22 cellular contexts compared by ENCODE assay signal in the genomic region with DNA sequence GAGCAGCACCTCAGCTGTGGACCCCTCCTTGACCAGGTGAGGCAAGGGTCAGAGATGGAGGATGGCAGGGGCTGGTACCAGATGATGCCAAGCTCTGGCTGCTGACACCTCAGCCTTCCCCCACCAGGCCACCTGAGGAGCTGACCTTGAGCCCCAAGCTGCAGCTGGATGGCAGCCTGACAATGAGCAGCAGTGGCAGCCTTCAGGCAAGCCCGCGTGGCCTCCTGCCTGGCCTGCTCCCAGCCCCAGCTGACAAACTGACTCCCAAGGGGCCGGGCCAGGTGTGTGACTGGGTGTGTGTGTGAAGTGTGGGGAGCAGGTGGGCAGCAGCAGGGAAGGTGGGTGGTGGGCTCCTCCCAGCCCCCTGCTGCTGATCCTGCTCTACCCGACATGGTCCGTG. TPM values are rescaled to one million over a fixed set of nuclear protein-coding genes. Genes with fewer than 3 reads are reported as not detected.
DNase-seq lines count a peak whose midpoint lies in the region; ATAC-seq, FAIRE-seq and TF ChIP-seq lines count a peak whose summit lies in the region.
"Had no signal": no experiment of that assay in that cellular context is flagged by ENCODE, and none has a peak within 500 bp of the region (broad histone marks: within the 10 kb centered on the region; RNA-seq: fewer than 3 reads in every experiment).

No MANE protein-coding gene starts in this region.

- no TSS peak for BruUV-seq in HepG2 (replicated peaks; lab: Mats Ljungman, UMichigan)

- intact Hi-C loops in HepG2 (cut with micrococcal nuclease; ENCODE audit: unreplicated experiment), result loop anchor here (5.0 kb wide), 1 partner anchor 162 kb away; no protein-coding TSS in a partner anchor
- intact Hi-C loops in right lobe of liver (cut with DNase I), result loop anchor here in 1 of 2 donors (5.0 kb wide), 1 partner anchor 47 kb away; no protein-coding TSS in a partner anchor
- intact Hi-C loops in gastrocnemius medialis (cut with DNase I; ENCODE audit: low total_unique reads), result loop anchor here (5.0 kb wide), 1 partner anchor 162 kb away; no protein-coding TSS in a partner anchor
- intact Hi-C loops in lower leg skin (cut with DNase I; ENCODE audit: low total_unique reads), result loop anchor here (5.0 kb wide), 1 partner anchor 47 kb away; no protein-coding TSS in a partner anchor

- H4K20me1 ChIP-seq in HepG2 (ENCODE audit: insufficient read depth, low read length), result peaks cover 6% of the 10 kb centered on the region

- POLR2A ChIA-PET in HepG2 (lab: Yijun Ruan, JAX), result no interaction called here

- H3K4me2 ChIP-seq in HepG2 (ENCODE audit: low read depth, low read length), result no peak overlapping the region
- H3K4me2 ChIP-seq: A549 had no signal

- TF ChIP-seq EP300 in HepG2 (IDR thresholded peaks at IDR 0.05; ENCODE audit: low read depth in 2 of 2, low read length in 2 of 2) (no peak), HepG2 (CRISPR knock-in tag; IDR thresholded peaks at IDR 0.05; ENCODE audit: borderline replicate concordance) (no peak)

- no peak overlapping the region for H2AFZ ChIP-seq in HepG2 (ENCODE audit: low read length)
- H2AFZ ChIP-seq: GM23248 had no signal

- TF ChIP-seq POLR2A in HepG2 (IDR thresholded peaks at IDR 0.05; ENCODE audit: insufficient read depth in 1 of 2, low read depth in 2 of 2, low read length in 2 of 2) (no peak), right lobe of liver (IDR thresholded peaks at IDR 0.05) (no peak), gastrocnemius medialis (IDR thresholded peaks at IDR 0.05) (no peak), lower leg skin (IDR thresholded peaks at IDR 0.05) (no peak)

- DNase-seq in NCI-H2171 treated with DMSO at 0.1 percent for 48 hours (lab: John Stamatoyannopoulos, UW), result peak; percentile 7
- DNase-seq in NCI-H2171 (lab: John Stamatoyannopoulos, UW), result no peak
- no peak for DNase-seq in HepG2 (ENCODE audit: low spot score)
- DNase-seq in right lobe of liver, result no peak
- DNase-seq in gastrocnemius medialis, result no peak
- DNase-seq in NCI-H748 treated with DMSO at 0.1 percent for 48 hours (lab: John Stamatoyannopoulos, UW), result no peak
- no peak for DNase-seq in lower leg skin (ENCODE audit: low spot score in 2 of 2)
- DNase-seq: AML-193; Calu3; CD4-positive, alpha-beta T cell; DMS79 treated with DMSO at 0.1 percent for 48 hours; GF-D8; GM23248; HCEC 1CT; HFFc6 had no signal

- H3K36me3 ChIP-seq in HepG2 (replicated peaks in 1 of 2; ENCODE audit: control insufficient read depth in 1 of 2, insufficient read depth in 2 of 2, low read length in 2 of 2) (peaks cover 65 to 99% of the 10 kb centered on the region in 2 experiments), right lobe of liver (peaks cover 3 to 63% (median 32%) of the 10 kb centered on the region in 4 donors), gastrocnemius medialis (peaks cover 2 to 67% of the 10 kb centered on the region in 2 donors)

- FAIRE-seq in HepG2 (lab: Jason Lieb, UNC), result no peak
- FAIRE-seq: A549, GM19239, HTR-8/SVneo had no signal

- in situ Hi-C loops in HepG2 (cut with HindIII; ENCODE audit: extremely low pct_ligation_motif_present, low pct_unique_long_range_greater_than_20kb), result loop anchor here (10.0 kb wide), 1 partner anchor 165 kb away; no protein-coding TSS in a partner anchor
- in situ Hi-C loops in gastrocnemius medialis (cut with MboI; ENCODE audit: low sequenced_read_pairs in 4 of 4), result loop anchor here in 1 of 4 donors (10.0 kb wide), 1 partner anchor 55 kb away; a partner anchor contains a TSS

- TF ChIP-seq CTCF in HepG2 (CRISPR knock-in tag; IDR thresholded peaks at IDR 0.05), result no peak
- no peak for TF ChIP-seq CTCF in right lobe of liver (IDR thresholded peaks at IDR 0.05)
- no peak for TF ChIP-seq CTCF in gastrocnemius medialis (IDR thresholded peaks at IDR 0.05 in 4 of 5, conservative IDR thresholded peaks at IDR 0.05 in 1 of 5)
- no peak for TF ChIP-seq CTCF in lower leg skin (IDR thresholded peaks at IDR 0.05)

- WGBS in HepG2 (ENCODE audit: low lambda C conversion rate), result 95% methylated on average over 4 of the region's 5 CpGs
- WGBS in right lobe of liver (ENCODE audit: insufficient coverage, low coverage, low lambda C conversion rate, missing lambda C conversion rate), result 80% methylated on average over 1 of the region's 5 CpGs
- 83 to 84% methylated on average over 5 of the region's 5 CpGs for WGBS in lower leg skin, 2 donors

- H3K27me3 ChIP-seq in HepG2 (ENCODE audit: control insufficient read depth in 1 of 2, insufficient read depth in 2 of 2, low read length in 2 of 2) (no peaks in the 10 kb centered on the region), right lobe of liver (no peaks in the 10 kb centered on the region), gastrocnemius medialis (no peaks in the 10 kb centered on the region)

- no peaks in the 10 kb centered on the region for H3K9me3 ChIP-seq in HepG2 (ENCODE audit: low read length)
- no peaks in the 10 kb centered on the region for H3K9me3 ChIP-seq in right lobe of liver
- no peaks in the 10 kb centered on the region for H3K9me3 ChIP-seq in gastrocnemius medialis
- H3K9me3 ChIP-seq: A549 had no signal

- H3K79me2 ChIP-seq in HepG2 (ENCODE audit: insufficient read depth, low read length), result peaks cover 13% of the 10 kb centered on the region

- H3K4me1 ChIP-seq in HepG2 (ENCODE audit: insufficient read depth, low read length) (peaks cover 32% of the 10 kb centered on the region), right lobe of liver (peaks cover 0 to 18% (median 4%) of the 10 kb centered on the region in 4 donors), gastrocnemius medialis (peaks cover 54 to 61% of the 10 kb centered on the region in 2 donors)

- no peak for ATAC-seq in HepG2
- ATAC-seq in right lobe of liver, result no peak
- no peak for ATAC-seq in gastrocnemius medialis
- ATAC-seq in HG03439 (IDR thresholded peaks at IDR 0.05; ENCODE audit: unreplicated experiment), result no peak
- ATAC-seq: A549 had no signal

- no peak overlapping the region for H3K9ac ChIP-seq in HepG2 (ENCODE audit: insufficient read depth, low read depth, low read length)
- H3K9ac ChIP-seq: GM23248 had no signal

- TF ChIP-seq RAD21 in HepG2 (CRISPR knock-in tag; IDR thresholded peaks at IDR 0.05), result no peak

- CTCF ChIA-PET in HepG2 (lab: Yijun Ruan, JAX; ENCODE audit: low intra/inter-chr PET ratio, low total read pairs), result no interaction called here

- no peak overlapping the region for H3K4me3 ChIP-seq in HepG2 (replicated peaks in 1 of 3; ENCODE audit: insufficient read depth in 1 of 3, low read depth in 2 of 3, low read length in 3 of 3)
- H3K4me3 ChIP-seq in right lobe of liver, result no peak overlapping the region
- H3K4me3 ChIP-seq in gastrocnemius medialis, result no peak overlapping the region
- H3K4me3 ChIP-seq in lower leg skin (ENCODE audit: low read depth, poor library complexity, severe bottlenecking), result no peak overlapping the region
- H3K4me3 ChIP-seq: A549, GM23248 had no signal

- H3K27ac ChIP-seq in HepG2 (ENCODE audit: extremely low read length, insufficient read depth, low read length), result no peak overlapping the region
- H3K27ac ChIP-seq in right lobe of liver, result no peak overlapping the region
- peak overlapping the region; percentile 87 to 95 (median 90) for H3K27ac ChIP-seq in gastrocnemius medialis
- H3K27ac ChIP-seq: 22Rv1, A549, C4-2B, GM23248 had no signal

RNA-seq across cellular contexts. Expression of a gene that starts 4.7 kb away (rescaled TPM):
- total RNA-seq in HepG2 (2016; rRNA removed; fragmentation: Illumina TruSeq; extraction: Trizol) (0.53 TPM in 1 of 2 replicates, not detected in the other), right lobe of liver (under 1 TPM in 1 of 6 experiments, not detected in 5; 0.84 TPM), gastrocnemius medialis (1 to 10 TPM in 2 of 4 donors, under 1 TPM in 1, not detected in 1; 0.87 to 2.8 (median 1.1) TPM), lower leg skin (1 to 10 TPM in 1 of 4 donors, under 1 TPM in 2, not detected in 1; 0.65 to 3.7 (median 0.80) TPM)
- not detected in 2 replicates for total RNA-seq in HepG2 (2016; cell fraction: cytosol; rRNA removed; fragmentation: Illumina TruSeq; extraction: Trizol; ENCODE audit: low read depth)
- total RNA-seq in HepG2 (2016; cell fraction: insoluble cytoplasmic fraction; rRNA removed; fragmentation: Illumina TruSeq; extraction: Trizol), result 0.24 TPM in 1 of 2 replicates, not detected in the other
- total RNA-seq in HepG2 (2016; cell fraction: membrane; rRNA removed; fragmentation: Illumina TruSeq; extraction: Trizol), result 0.38 TPM in 1 of 2 replicates, not detected in the other
- total RNA-seq in HepG2 (2016; cell fraction: nucleus; rRNA removed; fragmentation: Illumina TruSeq; extraction: Trizol), result not detected in 2 replicates
- 1.2 and 1.3 TPM in 2 replicates for polyA plus RNA-seq in HepG2 (2011; rRNA removed)
- 0.33 and 0.93 TPM in 2 replicates for polyA plus RNA-seq in HepG2 (2011; cell fraction: cytosol; rRNA removed)
- 11.7 and 16.3 TPM in 2 replicates for polyA plus RNA-seq in HepG2 (2011; cell fraction: nucleus; rRNA removed)
- 0.90 and 2.0 TPM in 2 replicates for polyA plus RNA-seq in HepG2 (2012)
- polyA plus RNA-seq in HepG2 (2016; cell fraction: cytosol; fragmentation: Illumina TruSeq; extraction: Trizol; ENCODE audit: low read depth), result 0.19 TPM in 1 of 2 replicates, not detected in the other
- polyA plus RNA-seq in HepG2 (2016; cell fraction: insoluble cytoplasmic fraction; fragmentation: Illumina TruSeq; extraction: Trizol; ENCODE audit: low read depth), result not detected in 2 replicates
- polyA plus RNA-seq in HepG2 (2016; cell fraction: membrane; fragmentation: Illumina TruSeq; extraction: Trizol; ENCODE audit: low read depth), result not detected in 2 replicates
- 1.4 and 1.9 TPM in 2 replicates for polyA plus RNA-seq in HepG2 (2016; cell fraction: nucleus; fragmentation: Illumina TruSeq; extraction: Trizol; ENCODE audit: insufficient read depth, low read depth)
- 0.86 TPM in 1 of 2 replicates, not detected in the other for polyA minus RNA-seq in HepG2 (2011; rRNA and poly(A)+ RNA removed; ENCODE audit: low replicate concordance)
- not detected in 2 replicates for polyA minus RNA-seq in HepG2 (2011; cell fraction: cytosol; rRNA and poly(A)+ RNA removed)
- not detected in 2 replicates for polyA minus RNA-seq in HepG2 (2011; cell fraction: nucleus; rRNA and poly(A)+ RNA removed)
- total RNA-seq: Calu3, GM23248, H4 had no signal
- polyA plus RNA-seq: GM23248 had no signal

RNA-seq across cellular contexts. Expression of a gene that starts 7.1 kb away (rescaled TPM):
- total RNA-seq in HepG2 (2016; rRNA removed; fragmentation: Illumina TruSeq; extraction: Trizol) (53.4 and 59.1 TPM in 2 replicates), right lobe of liver (10 to 100 TPM; 16.2 to 25.4 (median 19.5) TPM), gastrocnemius medialis (10 to 100 TPM; 27.5 to 58.9 (median 48.5) TPM), lower leg skin (10 to 100 TPM; 38.6 to 86.5 (median 56.7) TPM)
- 3.4 and 6.4 TPM in 2 replicates for total RNA-seq in HepG2 (2016; cell fraction: cytosol; rRNA removed; fragmentation: Illumina TruSeq; extraction: Trizol; ENCODE audit: low read depth)
- 49.7 and 63.5 TPM in 2 replicates for total RNA-seq in HepG2 (2016; cell fraction: insoluble cytoplasmic fraction; rRNA removed; fragmentation: Illumina TruSeq; extraction: Trizol)
- 14.5 and 17.3 TPM in 2 replicates for total RNA-seq in HepG2 (2016; cell fraction: membrane; rRNA removed; fragmentation: Illumina TruSeq; extraction: Trizol)
- 56.7 and 57.8 TPM in 2 replicates for total RNA-seq in HepG2 (2016; cell fraction: nucleus; rRNA removed; fragmentation: Illumina TruSeq; extraction: Trizol)
- polyA plus RNA-seq in HepG2 (2011; rRNA removed), result 51.4 and 65.8 TPM in 2 replicates
- polyA plus RNA-seq in HepG2 (2011; cell fraction: cytosol; rRNA removed), result 31.1 and 42.0 TPM in 2 replicates
- 315 and 402 TPM in 2 replicates for polyA plus RNA-seq in HepG2 (2011; cell fraction: nucleus; rRNA removed)
- polyA plus RNA-seq in HepG2 (2012), result 35.8 and 45.8 TPM in 2 replicates
- 3.8 and 5.4 TPM in 2 replicates for polyA plus RNA-seq in HepG2 (2016; cell fraction: cytosol; fragmentation: Illumina TruSeq; extraction: Trizol; ENCODE audit: low read depth)
- polyA plus RNA-seq in HepG2 (2016; cell fraction: insoluble cytoplasmic fraction; fragmentation: Illumina TruSeq; extraction: Trizol; ENCODE audit: low read depth), result 41.9 and 50.8 TPM in 2 replicates
- polyA plus RNA-seq in HepG2 (2016; cell fraction: membrane; fragmentation: Illumina TruSeq; extraction: Trizol; ENCODE audit: low read depth), result 4.5 and 8.2 TPM in 2 replicates
- polyA plus RNA-seq in HepG2 (2016; cell fraction: nucleus; fragmentation: Illumina TruSeq; extraction: Trizol; ENCODE audit: insufficient read depth, low read depth), result 159 and 172 TPM in 2 replicates
- 150 and 170 TPM in 2 replicates for polyA minus RNA-seq in HepG2 (2011; rRNA and poly(A)+ RNA removed; ENCODE audit: low replicate concordance)
- 37.8 and 44.5 TPM in 2 replicates for polyA minus RNA-seq in HepG2 (2011; cell fraction: cytosol; rRNA and poly(A)+ RNA removed)
- 61.0 and 65.3 TPM in 2 replicates for polyA minus RNA-seq in HepG2 (2011; cell fraction: nucleus; rRNA and poly(A)+ RNA removed)

RNA-seq across cellular contexts. Expression of a gene that starts 13.1 kb away (rescaled TPM):
- 8.4 and 12.9 TPM in 2 replicates for total RNA-seq in HepG2 (2016; rRNA removed; fragmentation: Illumina TruSeq; extraction: Trizol)
- total RNA-seq in HepG2 (2016; cell fraction: cytosol; rRNA removed; fragmentation: Illumina TruSeq; extraction: Trizol; ENCODE audit: low read depth), result 19.3 and 21.7 TPM in 2 replicates
- 11.2 and 11.8 TPM in 2 replicates for total RNA-seq in HepG2 (2016; cell fraction: insoluble cytoplasmic fraction; rRNA removed; fragmentation: Illumina TruSeq; extraction: Trizol)
- 29.0 and 30.2 TPM in 2 replicates for total RNA-seq in HepG2 (2016; cell fraction: membrane; rRNA removed; fragmentation: Illumina TruSeq; extraction: Trizol)
- 10.0 and 11.3 TPM in 2 replicates for total RNA-seq in HepG2 (2016; cell fraction: nucleus; rRNA removed; fragmentation: Illumina TruSeq; extraction: Trizol)
- 19.1 and 45.7 TPM in 2 replicates for polyA plus RNA-seq in HepG2 (2011; rRNA removed)
- polyA plus RNA-seq in HepG2 (2011; cell fraction: cytosol; rRNA removed), result 25.6 and 28.0 TPM in 2 replicates
- polyA plus RNA-seq in HepG2 (2011; cell fraction: nucleus; rRNA removed), result 28.8 and 29.7 TPM in 2 replicates
- polyA plus RNA-seq in HepG2 (2012), result 18.9 and 23.9 TPM in 2 replicates
- polyA plus RNA-seq in HepG2 (2016; cell fraction: cytosol; fragmentation: Illumina TruSeq; extraction: Trizol; ENCODE audit: low read depth), result 17.3 and 28.4 TPM in 2 replicates
- polyA plus RNA-seq in HepG2 (2016; cell fraction: insoluble cytoplasmic fraction; fragmentation: Illumina TruSeq; extraction: Trizol; ENCODE audit: low read depth), result 25.1 and 27.8 TPM in 2 replicates
- polyA plus RNA-seq in HepG2 (2016; cell fraction: membrane; fragmentation: Illumina TruSeq; extraction: Trizol; ENCODE audit: low read depth), result 46.7 and 49.0 TPM in 2 replicates
- 19.1 and 27.5 TPM in 2 replicates for polyA plus RNA-seq in HepG2 (2016; cell fraction: nucleus; fragmentation: Illumina TruSeq; extraction: Trizol; ENCODE audit: insufficient read depth, low read depth)
- polyA minus RNA-seq in HepG2 (2011; rRNA and poly(A)+ RNA removed; ENCODE audit: low replicate concordance), result 49.1 and 87.7 TPM in 2 replicates
- 17.5 and 18.7 TPM in 2 replicates for polyA minus RNA-seq in HepG2 (2011; cell fraction: cytosol; rRNA and poly(A)+ RNA removed)
- polyA minus RNA-seq in HepG2 (2011; cell fraction: nucleus; rRNA and poly(A)+ RNA removed), result 16.0 and 20.4 TPM in 2 replicates
- total RNA-seq in right lobe of liver, result 10 to 100 TPM in 4 of 6 experiments, 1 to 10 TPM in 2; 6.7 to 22.6 (median 13.2) TPM
- 10 to 100 TPM in 1 of 4 donors, 1 to 10 TPM in 3; 4.1 to 12.7 (median 6.9) TPM for total RNA-seq in gastrocnemius medialis
- total RNA-seq in lower leg skin, result 10 to 100 TPM; 11.1 to 17.9 (median 14.4) TPM

RNA-seq across cellular contexts. Expression of a gene that starts 32.4 kb away (rescaled TPM):
- total RNA-seq in HepG2 (2016; rRNA removed; fragmentation: Illumina TruSeq; extraction: Trizol) (24.8 and 43.3 TPM in 2 replicates), right lobe of liver (10 to 100 TPM; 12.2 to 21.1 (median 18.2) TPM), gastrocnemius medialis (10 to 100 TPM; 14.9 to 41.2 (median 20.0) TPM), lower leg skin (100 to 1,000 TPM in 3 of 4 donors, 10 to 100 TPM in 1; 77.6 to 205 (median 106) TPM)
- total RNA-seq in HepG2 (2016; cell fraction: cytosol; rRNA removed; fragmentation: Illumina TruSeq; extraction: Trizol; ENCODE audit: low read depth), result 11.2 and 11.7 TPM in 2 replicates
- 22.8 and 43.9 TPM in 2 replicates for total RNA-seq in HepG2 (2016; cell fraction: insoluble cytoplasmic fraction; rRNA removed; fragmentation: Illumina TruSeq; extraction: Trizol)
- total RNA-seq in HepG2 (2016; cell fraction: membrane; rRNA removed; fragmentation: Illumina TruSeq; extraction: Trizol), result 7.4 and 8.2 TPM in 2 replicates
- 43.8 and 49.8 TPM in 2 replicates for total RNA-seq in HepG2 (2016; cell fraction: nucleus; rRNA removed; fragmentation: Illumina TruSeq; extraction: Trizol)
- polyA plus RNA-seq in HepG2 (2011; rRNA removed), result 40.9 and 51.3 TPM in 2 replicates
- 17.4 and 28.9 TPM in 2 replicates for polyA plus RNA-seq in HepG2 (2011; cell fraction: cytosol; rRNA removed)
- 414 and 516 TPM in 2 replicates for polyA plus RNA-seq in HepG2 (2011; cell fraction: nucleus; rRNA removed)
- polyA plus RNA-seq in HepG2 (2012), result 22.1 and 28.1 TPM in 2 replicates
- 3.3 and 4.0 TPM in 2 replicates for polyA plus RNA-seq in HepG2 (2016; cell fraction: cytosol; fragmentation: Illumina TruSeq; extraction: Trizol; ENCODE audit: low read depth)
- polyA plus RNA-seq in HepG2 (2016; cell fraction: insoluble cytoplasmic fraction; fragmentation: Illumina TruSeq; extraction: Trizol; ENCODE audit: low read depth), result 22.0 and 24.2 TPM in 2 replicates
- polyA plus RNA-seq in HepG2 (2016; cell fraction: membrane; fragmentation: Illumina TruSeq; extraction: Trizol; ENCODE audit: low read depth), result 4.4 and 6.6 TPM in 2 replicates
- 153 and 170 TPM in 2 replicates for polyA plus RNA-seq in HepG2 (2016; cell fraction: nucleus; fragmentation: Illumina TruSeq; extraction: Trizol; ENCODE audit: insufficient read depth, low read depth)
- 38.6 and 47.8 TPM in 2 replicates for polyA minus RNA-seq in HepG2 (2011; rRNA and poly(A)+ RNA removed; ENCODE audit: low replicate concordance)
- polyA minus RNA-seq in HepG2 (2011; cell fraction: cytosol; rRNA and poly(A)+ RNA removed), result 8.8 and 11.4 TPM in 2 replicates
- polyA minus RNA-seq in HepG2 (2011; cell fraction: nucleus; rRNA and poly(A)+ RNA removed), result 35.9 and 44.5 TPM in 2 replicates

RNA-seq across cellular contexts. Expression of a gene that starts 33.2 kb away (rescaled TPM):
- total RNA-seq in HepG2 (2016; rRNA removed; fragmentation: Illumina TruSeq; extraction: Trizol) (214 and 224 TPM in 2 replicates), right lobe of liver (10 to 100 TPM; 23.4 to 67.8 (median 33.9) TPM), gastrocnemius medialis (100 to 1,000 TPM in 3 of 4 donors, 10 to 100 TPM in 1; 60.1 to 210 (median 114) TPM), lower leg skin (100 to 1,000 TPM in 3 of 4 donors, 10 to 100 TPM in 1; 88.5 to 136 (median 109) TPM)
- 79.7 and 100.0 TPM in 2 replicates for total RNA-seq in HepG2 (2016; cell fraction: cytosol; rRNA removed; fragmentation: Illumina TruSeq; extraction: Trizol; ENCODE audit: low read depth)
- total RNA-seq in HepG2 (2016; cell fraction: insoluble cytoplasmic fraction; rRNA removed; fragmentation: Illumina TruSeq; extraction: Trizol), result 209 and 229 TPM in 2 replicates
- 120 and 150 TPM in 2 replicates for total RNA-seq in HepG2 (2016; cell fraction: membrane; rRNA removed; fragmentation: Illumina TruSeq; extraction: Trizol)
- 79.9 and 90.1 TPM in 2 replicates for total RNA-seq in HepG2 (2016; cell fraction: nucleus; rRNA removed; fragmentation: Illumina TruSeq; extraction: Trizol)
- 168 and 198 TPM in 2 replicates for polyA plus RNA-seq in HepG2 (2011; rRNA removed)
- 212 and 299 TPM in 2 replicates for polyA plus RNA-seq in HepG2 (2011; cell fraction: cytosol; rRNA removed)
- 132 and 146 TPM in 2 replicates for polyA plus RNA-seq in HepG2 (2011; cell fraction: nucleus; rRNA removed)
- 140 and 216 TPM in 2 replicates for polyA plus RNA-seq in HepG2 (2012)
- polyA plus RNA-seq in HepG2 (2016; cell fraction: cytosol; fragmentation: Illumina TruSeq; extraction: Trizol; ENCODE audit: low read depth), result 108 and 138 TPM in 2 replicates
- 277 and 305 TPM in 2 replicates for polyA plus RNA-seq in HepG2 (2016; cell fraction: insoluble cytoplasmic fraction; fragmentation: Illumina TruSeq; extraction: Trizol; ENCODE audit: low read depth)
- polyA plus RNA-seq in HepG2 (2016; cell fraction: membrane; fragmentation: Illumina TruSeq; extraction: Trizol; ENCODE audit: low read depth), result 139 and 154 TPM in 2 replicates
- polyA plus RNA-seq in HepG2 (2016; cell fraction: nucleus; fragmentation: Illumina TruSeq; extraction: Trizol; ENCODE audit: insufficient read depth, low read depth), result 173 and 182 TPM in 2 replicates
- polyA minus RNA-seq in HepG2 (2011; rRNA and poly(A)+ RNA removed; ENCODE audit: low replicate concordance), result 366 and 394 TPM in 2 replicates
- polyA minus RNA-seq in HepG2 (2011; cell fraction: cytosol; rRNA and poly(A)+ RNA removed), result 157 and 165 TPM in 2 replicates
- polyA minus RNA-seq in HepG2 (2011; cell fraction: nucleus; rRNA and poly(A)+ RNA removed), result 60.0 and 81.7 TPM in 2 replicates

Comparison
In these comparisons a context has a peak if more than half of its experiments do, and no peak if none do; other contexts are left out.
1. H3K27ac ChIP-seq: peak in gastrocnemius medialis (4 of 4); none in HepG2 (single experiment) and right lobe of liver (0 of 3).